19 cellular contexts compared by ENCODE assay signal in the genomic region with DNA sequence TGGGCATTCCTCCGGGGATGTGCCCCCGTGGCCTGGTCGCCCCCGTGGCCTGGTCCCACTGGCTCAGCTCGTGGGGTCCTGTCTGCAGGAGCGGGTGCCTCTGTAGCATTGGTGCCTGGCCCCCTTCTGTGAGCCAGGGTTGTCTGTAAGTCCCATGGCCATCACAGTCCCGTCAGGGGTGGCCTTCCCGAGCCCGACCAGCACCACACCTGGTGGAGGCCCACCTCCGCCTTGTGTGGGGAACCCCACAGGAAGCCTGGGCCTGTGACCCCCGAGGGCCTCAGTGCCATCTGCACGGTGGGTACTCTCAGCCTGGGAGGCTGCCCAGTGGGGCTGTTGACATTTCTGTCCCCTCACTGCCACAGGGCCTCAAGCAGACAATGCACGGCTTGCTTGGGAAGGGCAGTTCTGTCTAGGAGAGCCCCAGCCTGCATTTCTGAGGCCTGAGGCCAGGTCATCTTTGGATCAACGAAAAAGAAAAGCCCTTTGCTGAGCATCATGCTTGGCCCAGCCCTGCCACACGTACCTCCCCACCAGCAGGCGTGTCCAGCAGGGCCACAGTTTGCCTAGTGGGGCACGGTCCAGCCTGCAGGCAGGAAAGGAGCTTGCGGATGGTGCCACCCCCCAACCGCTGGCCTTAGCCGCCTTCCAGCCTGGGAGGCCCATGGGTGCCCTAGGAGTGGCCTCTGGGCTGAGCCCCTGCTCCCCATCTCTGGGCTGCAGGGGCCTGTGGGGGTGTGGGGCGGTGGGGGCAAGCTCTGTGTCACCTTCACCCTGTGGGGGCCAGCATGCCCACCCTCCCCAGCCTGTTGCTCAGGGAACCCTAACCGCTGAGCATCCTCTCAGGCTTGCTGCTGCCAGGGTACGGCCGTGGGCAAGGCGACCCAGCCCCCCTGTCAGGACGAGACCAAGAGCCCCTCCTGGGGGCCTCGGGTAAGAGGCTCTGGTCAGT. TPM values are rescaled to one million over a fixed set of nuclear protein-coding genes. Genes with fewer than 3 reads are reported as not detected.
"Had no signal": no experiment of that assay in that cellular context is flagged by ENCODE, and none has a peak within 500 bp of the region (broad histone marks: within the 10 kb centered on the region; RNA-seq: fewer than 3 reads in every experiment).

No MANE protein-coding gene starts in this region.

- DNase-seq: activated CD4-positive, alpha-beta T cell treated with anti-CD3 and anti-CD28 coated beads for 4 hours; activated CD8-positive, alpha-beta T cell treated with anti-CD3 and anti-CD28 coated beads for 36 hours; activated effector memory CD4-positive, alpha-beta T cell treated with anti-CD3 and anti-CD28 coated beads, Interleukin-2, amount 50 U/mL, for 16 hours; activated T-cell treated with anti-CD3 and anti-CD28 coated beads, Interleukin-2, amount 50 U/mL, for 48 hours; cerebellar nuclear complex; effector memory CD4-positive, alpha-beta T cell; foreskin melanocyte; stimulated activated CD4-positive, alpha-beta T cell treated with anti-CD3 and anti-CD28 coated beads, Interleukin-15, amount 100 ng/mL, for 24 hours; stimulated activated CD4-positive, alpha-beta T cell treated with anti-CD3 and anti-CD28 coated beads, Interleukin-4, amount 100 ng/mL, for 1 hour; stimulated activated naive CD4-positive, alpha-beta T cell had no signal

- H3K27me3 ChIP-seq: tibial artery, vagina had no signal

- ATAC-seq: activated CD8-positive, alpha-beta T cell treated with anti-CD3 and anti-CD28 coated beads for 36 hours; naive thymus-derived CD8-positive, alpha-beta T cell; T-helper 17 cell had no signal

- H3K4me3 ChIP-seq: tibial artery, vagina had no signal

- H3K27ac ChIP-seq: tibial artery, vagina had no signal

- H3K9me3 ChIP-seq: tibial artery, vagina had no signal

- H3K4me1 ChIP-seq: tibial artery, vagina had no signal

RNA-seq across cellular contexts. Expression of a gene that starts 23.2 kb away (rescaled TPM):
- total RNA-seq: activated CD8-positive, alpha-beta T cell treated with anti-CD3 and anti-CD28 coated beads for 36 hours; fibroblast of lung; mucosa of gallbladder; naive thymus-derived CD8-positive, alpha-beta T cell; osteocyte; pulmonary artery endothelial cell; subcutaneous adipose tissue; T-helper 17 cell; vagina had no signal
- polyA plus RNA-seq: fibroblast of lung; naive thymus-derived CD8-positive, alpha-beta T cell had no signal
